In the genomic region with DNA sequence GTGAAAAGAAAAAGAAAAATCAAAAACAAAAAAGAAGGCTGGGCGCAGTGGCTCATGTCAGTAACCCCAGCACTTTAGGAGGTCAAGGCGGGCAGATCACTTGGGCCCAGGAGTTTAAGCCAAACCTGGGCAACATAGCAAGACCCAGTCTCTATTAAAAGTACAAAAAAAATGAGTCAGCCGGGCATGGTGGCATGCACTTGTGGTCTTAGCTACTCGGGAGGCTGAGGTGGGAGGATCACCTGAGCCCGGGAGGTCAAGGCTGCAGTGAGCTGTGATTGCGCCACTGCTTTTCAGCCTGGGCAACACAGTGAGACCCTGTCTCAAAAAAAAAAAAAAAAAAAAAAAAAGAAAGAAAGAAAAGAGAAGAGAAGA, we compare ENCODE assay signal across 7 cellular contexts. TPM values are rescaled to one million over a fixed set of nuclear protein-coding genes. Genes with fewer than 3 reads are reported as not detected.
DNase-seq lines count a peak whose midpoint lies in the region; ATAC-seq and TF ChIP-seq lines count a peak whose summit lies in the region.
"Not testable (repeated sequence)": the region's sequence is repeated elsewhere in the genome, so short reads cannot be mapped to it uniquely, and the experiment has no call there.

No MANE protein-coding gene starts in this region.

- not testable (repeated sequence) for H3K27ac Mint-ChIP-seq in CD8-positive, alpha-beta T cell
- peak overlapping the region; percentile 14 for H3K27ac Mint-ChIP-seq in activated CD8-positive, alpha-beta memory T cell treated with anti-CD3 and anti-CD28 coated beads, Interleukin-2, amount 10 ng/mL, durations not matched to agents 7 days and 5 days
- peak overlapping the region; percentile 31 to 86 for H3K27ac Mint-ChIP-seq in effector memory CD8-positive, alpha-beta T cell
- peak overlapping the region in 5 of 6 donors; percentile 25 to 90 (median 56) for H3K27ac Mint-ChIP-seq in immature natural killer cell
- peak overlapping the region in 3 of 10 donors; percentile 28 to 58 (median 54) for H3K27ac Mint-ChIP-seq in naive thymus-derived CD8-positive, alpha-beta T cell
- peak overlapping the region; percentile 50 for H3K27ac Mint-ChIP-seq in stimulated activated effector memory CD8-positive, alpha-beta T cell treated with anti-CD3 and anti-CD28 coated beads, Interleukin-12 subunit alpha, Interleukin-12 subunit beta, amount 100 ng/mL, for 72 hours

- H3K4me3 Mint-ChIP-seq in CD8-positive, alpha-beta T cell: peak overlapping the region; percentile 75
- H3K4me3 Mint-ChIP-seq in activated CD8-positive, alpha-beta memory T cell treated with anti-CD3 and anti-CD28 coated beads, Interleukin-2, amount 10 ng/mL, durations not matched to agents 7 days and 5 days: peak overlapping the region; percentile 66
- peak overlapping the region; percentile 67 to 68 for H3K4me3 Mint-ChIP-seq in effector memory CD8-positive, alpha-beta T cell
- peak overlapping the region; percentile 70 to 82 (median 79) for H3K4me3 Mint-ChIP-seq in immature natural killer cell
- H3K4me3 Mint-ChIP-seq in naive thymus-derived CD8-positive, alpha-beta T cell: peak overlapping the region in 6 of 10 donors; percentile 18 to 77 (median 60)
- peak overlapping the region; percentile 57 for H3K4me3 Mint-ChIP-seq in stimulated activated effector memory CD8-positive, alpha-beta T cell treated with anti-CD3 and anti-CD28 coated beads, Interleukin-12 subunit alpha, Interleukin-12 subunit beta, amount 100 ng/mL, for 72 hours

- not testable (repeated sequence) for H3K9ac ChIP-seq in Loucy (ENCODE audit: low read depth, low read length, poor library complexity, severe bottlenecking)

- not testable (repeated sequence) for TF ChIP-seq CTCF in CD8-positive, alpha-beta T cell (IDR thresholded peaks at IDR 0.05); Loucy (conservative IDR thresholded peaks at IDR 0.05; ENCODE audit: low read length)

- H3K36me3 ChIP-seq in CD8-positive, alpha-beta T cell (ENCODE audit: insufficient read depth, low read length); Loucy (ENCODE audit: insufficient read depth, low read length): not testable (repeated sequence)

- H3K9me2 ChIP-seq in Loucy (replicated peaks; ENCODE audit: low read depth, low read length): not testable (repeated sequence)

- peak overlapping the region; percentile 76 for H3K4me2 ChIP-seq in Loucy (ENCODE audit: low read depth, low read length, poor library complexity, severe bottlenecking)

- not testable (repeated sequence) for DNase-seq in CD8-positive, alpha-beta T cell; activated CD8-positive, alpha-beta memory T cell treated with anti-CD3 and anti-CD28 coated beads, Interleukin-2, amount 10 ng/mL, durations not matched to agents 7 days and 5 days; effector memory CD8-positive, alpha-beta T cell; immature natural killer cell; naive thymus-derived CD8-positive, alpha-beta T cell; stimulated activated effector memory CD8-positive, alpha-beta T cell treated with anti-CD3 and anti-CD28 coated beads, Interleukin-12 subunit alpha, Interleukin-12 subunit beta, amount 100 ng/mL, for 72 hours (ENCODE audit: low spot score in 2 of 2)

- intact Hi-C loops in CD8-positive, alpha-beta T cell (cut with DNase I, micrococcal nuclease): not testable (repeated sequence)

- H3K79me2 ChIP-seq in Loucy (ENCODE audit: insufficient read depth, low read length): peaks cover 18% of the 10 kb centered on the region

- H3K4me1 ChIP-seq in CD8-positive, alpha-beta T cell (ENCODE audit: insufficient read depth, low read length): peaks cover 39% of the 10 kb centered on the region
- H3K4me1 ChIP-seq in Loucy (ENCODE audit: insufficient read depth, low read length, poor library complexity, severe bottlenecking): peaks cover 48% of the 10 kb centered on the region

- not testable (repeated sequence) for H3K27me3 ChIP-seq in CD8-positive, alpha-beta T cell (ENCODE audit: insufficient read depth, low read length); Loucy (ENCODE audit: insufficient read depth, low read length, poor library complexity, severe bottlenecking)

- peaks cover 52% of the 10 kb centered on the region for H3K4me1 Mint-ChIP-seq in CD8-positive, alpha-beta T cell (ENCODE audit: low read depth)
- H3K4me1 Mint-ChIP-seq in activated CD8-positive, alpha-beta memory T cell treated with anti-CD3 and anti-CD28 coated beads, Interleukin-2, amount 10 ng/mL, durations not matched to agents 7 days and 5 days: peaks cover 58% of the 10 kb centered on the region
- H3K4me1 Mint-ChIP-seq in effector memory CD8-positive, alpha-beta T cell (ENCODE audit: low read depth in 2 of 2): peaks cover 48 to 65% of the 10 kb centered on the region in 2 donors
- peaks cover 66 to 77% of the 10 kb centered on the region in 2 donors for H3K4me1 Mint-ChIP-seq in immature natural killer cell
- H3K4me1 Mint-ChIP-seq in naive thymus-derived CD8-positive, alpha-beta T cell: peaks cover 22 to 52% (median 49%) of the 10 kb centered on the region in 4 donors
- H3K4me1 Mint-ChIP-seq in stimulated activated effector memory CD8-positive, alpha-beta T cell treated with anti-CD3 and anti-CD28 coated beads, Interleukin-12 subunit alpha, Interleukin-12 subunit beta, amount 100 ng/mL, for 72 hours: peaks cover 66% of the 10 kb centered on the region

- POLR2A ChIA-PET in CD8-positive, alpha-beta T cell (lab: Charles Lee): interaction anchor here (1.1 kb wide), 1 partner anchor 8 kb away, joined by 4 read pairs; no protein-coding TSS in a partner anchor
- POLR2A ChIA-PET in naive thymus-derived CD8-positive, alpha-beta T cell (lab: Charles Lee): interaction anchor here (0.7 to 1.3 kb wide), 2 partner anchors 8 kb away, joined by 3 to 5 read pairs; no protein-coding TSS in a partner anchor

- not testable (repeated sequence) for H3K9me3 Mint-ChIP-seq in CD8-positive, alpha-beta T cell; activated CD8-positive, alpha-beta memory T cell treated with anti-CD3 and anti-CD28 coated beads, Interleukin-2, amount 10 ng/mL, durations not matched to agents 7 days and 5 days (ENCODE audit: low read depth); effector memory CD8-positive, alpha-beta T cell; immature natural killer cell; naive thymus-derived CD8-positive, alpha-beta T cell; stimulated activated effector memory CD8-positive, alpha-beta T cell treated with anti-CD3 and anti-CD28 coated beads, Interleukin-12 subunit alpha, Interleukin-12 subunit beta, amount 100 ng/mL, for 72 hours

- not testable (repeated sequence) for H3K27ac ChIP-seq in CD8-positive, alpha-beta T cell (ENCODE audit: low read depth, low read length)

- H2AFZ ChIP-seq in Loucy (ENCODE audit: low read length): not testable (repeated sequence)

- not testable (repeated sequence) for H4K20me1 ChIP-seq in Loucy (ENCODE audit: insufficient read depth, low read length, poor library complexity, severe bottlenecking)

- H3F3A ChIP-seq in Loucy (ENCODE audit: low read depth): not testable (repeated sequence)

- H3K36me3 Mint-ChIP-seq in CD8-positive, alpha-beta T cell; activated CD8-positive, alpha-beta memory T cell treated with anti-CD3 and anti-CD28 coated beads, Interleukin-2, amount 10 ng/mL, durations not matched to agents 7 days and 5 days; immature natural killer cell; naive thymus-derived CD8-positive, alpha-beta T cell; stimulated activated effector memory CD8-positive, alpha-beta T cell treated with anti-CD3 and anti-CD28 coated beads, Interleukin-12 subunit alpha, Interleukin-12 subunit beta, amount 100 ng/mL, for 72 hours: not testable (repeated sequence)
- peaks cover 45% of the 10 kb centered on the region for H3K36me3 Mint-ChIP-seq in effector memory CD8-positive, alpha-beta T cell (ENCODE audit: insufficient read depth)

- H3K9me3 ChIP-seq in CD8-positive, alpha-beta T cell (ENCODE audit: low read length); Loucy (ENCODE audit: insufficient read depth, low read depth, low read length): not testable (repeated sequence)

- H3K27me3 Mint-ChIP-seq in CD8-positive, alpha-beta T cell (ENCODE audit: low read depth); activated CD8-positive, alpha-beta memory T cell treated with anti-CD3 and anti-CD28 coated beads, Interleukin-2, amount 10 ng/mL, durations not matched to agents 7 days and 5 days; effector memory CD8-positive, alpha-beta T cell; immature natural killer cell (ENCODE audit: low read depth in 3 of 3): not testable (repeated sequence)
- peaks cover 0 to 10% (median 0%) of the 10 kb centered on the region in 5 donors for H3K27me3 Mint-ChIP-seq in naive thymus-derived CD8-positive, alpha-beta T cell

- H3K4me3 ChIP-seq in CD8-positive, alpha-beta T cell (ENCODE audit: low read depth, low read length): not testable (repeated sequence)
- peak overlapping the region; percentile 69 for H3K4me3 ChIP-seq in Loucy (ENCODE audit: low read length, poor library complexity, severe bottlenecking)

- ATAC-seq in CD8-positive, alpha-beta T cell; activated CD8-positive, alpha-beta memory T cell treated with anti-CD3 and anti-CD28 coated beads, Interleukin-2, amount 10 ng/mL, durations not matched to agents 7 days and 5 days; effector memory CD8-positive, alpha-beta T cell (replicated peaks); naive thymus-derived CD8-positive, alpha-beta T cell; stimulated activated effector memory CD8-positive, alpha-beta T cell treated with anti-CD3 and anti-CD28 coated beads, Interleukin-12 subunit alpha, Interleukin-12 subunit beta, amount 100 ng/mL, for 72 hours: not testable (repeated sequence)

- CTCF ChIA-PET in CD8-positive, alpha-beta T cell (lab: Charles Lee): interaction anchor here (1.8 kb wide), 1 partner anchor 13 kb away, joined by 8 read pairs; no protein-coding TSS in a partner anchor
- CTCF ChIA-PET in activated CD8-positive, alpha-beta memory T cell treated with anti-CD3 and anti-CD28 coated beads, Interleukin-2, amount 10 ng/mL, durations not matched to agents 7 days and 5 days (lab: Charles Lee): interaction anchor here (1.4 to 2.5 kb wide), 2 partner anchors 9 to 20 kb away, joined by 3 to 13 read pairs; no protein-coding TSS in a partner anchor

RNA-seq across cellular contexts. Expression of gene PRR5, which starts 26.0 kb away (rescaled TPM):
- total RNA-seq in CD8-positive, alpha-beta T cell: 10 to 100 TPM; 47.6 to 49.3 TPM
- total RNA-seq in activated CD8-positive, alpha-beta memory T cell treated with anti-CD3 and anti-CD28 coated beads, Interleukin-2, amount 10 ng/mL, durations not matched to agents 7 days and 5 days: 10 to 100 TPM; 20.0 to 35.7 TPM
- 100 to 1,000 TPM; 102 to 168 (median 112) TPM for polyA plus RNA-seq in immature natural killer cell
- 10 to 100 TPM; 85.3 to 86.3 TPM for total RNA-seq in naive thymus-derived CD8-positive, alpha-beta T cell
- polyA plus RNA-seq in naive thymus-derived CD8-positive, alpha-beta T cell: 100 to 1,000 TPM in 1 of 3 donors, 10 to 100 TPM in 2; 75.2 to 107 (median 83.3) TPM
